In genomic region chr15:84929795-84930371, GRCh38 we compare ENCODE assay signal across 11 cellular contexts. TPM values are rescaled to one million over a fixed set of nuclear protein-coding genes. Genes with fewer than 3 reads are reported as not detected.
DNase-seq lines count a peak whose midpoint lies in the region; ATAC-seq, FAIRE-seq and TF ChIP-seq lines count a peak whose summit lies in the region.
"Had no signal": no experiment of that assay in that cellular context is flagged by ENCODE, and none has a peak within 500 bp of the region (broad histone marks: within the 10 kb centered on the region; RNA-seq: fewer than 3 reads in every experiment).

No MANE protein-coding gene starts in this region.

- POLR2A ChIA-PET in A549 (lab: Yijun Ruan, JAX) = interaction anchor here (1.0 kb wide), 1 partner anchor 50 kb away, joined by 3 read pairs; no protein-coding TSS in a partner anchor

- H3K4me1 ChIP-seq in A549 = peaks cover 46% of the 10 kb centered on the region
- peaks cover 3 to 15% of the 10 kb centered on the region in 2 donors for H3K4me1 ChIP-seq in ascending aorta

- H3K27ac ChIP-seq in A549 (peak overlapping the region; percentile 54 to 85), ascending aorta (no peak overlapping the region), coronary artery (no peak overlapping the region)
- H3K27ac ChIP-seq: esophagus muscularis mucosa had no signal

- peak; percentile 23 for FAIRE-seq in A549 (lab: Jason Lieb, UNC)

- TF ChIP-seq EP300 in A549 (IDR thresholded peaks at IDR 0.05) = no peak

- no peaks in the 10 kb centered on the region for H3K36me3 ChIP-seq in ascending aorta
- H3K36me3 ChIP-seq: esophagus muscularis mucosa had no signal

- peak; percentile 71 to 95 for DNase-seq in A549 (ENCODE audit: low read depth in 1 of 2, low spot score in 1 of 2)
- DNase-seq in HFFc6 = peak; percentile 77
- peak; percentile 16 for DNase-seq in activated naive CD8-positive, alpha-beta T cell treated with anti-CD3 and anti-CD28 coated beads for 36 hours
- peak; percentile 32 for DNase-seq in kidney glomerular epithelial cell (lab: John Stamatoyannopoulos, UW)
- DNase-seq in DMS79 (lab: John Stamatoyannopoulos, UW) = no peak
- DNase-seq in ascending aorta (ENCODE audit: low spot score in 2 of 2) = no peak
- DNase-seq in coronary artery (ENCODE audit: low spot score) = no peak
- DNase-seq: activated T-cell treated with anti-CD3 and anti-CD28 coated beads, Interleukin-2, amount 50 U/mL, for 4 hours; nucleus accumbens had no signal

- 50% methylated on average over 3 of the region's 3 CpGs for WGBS in A549 (ENCODE audit: missing lambda C conversion rate)

- TF ChIP-seq POLR2A in A549 (IDR thresholded peaks at IDR 0.05; ENCODE audit: low read length) = no peak

- H3K4me3 ChIP-seq in A549 = no peak overlapping the region
- no peak overlapping the region for H3K4me3 ChIP-seq in ascending aorta
- no peak overlapping the region for H3K4me3 ChIP-seq in coronary artery
- H3K4me3 ChIP-seq: esophagus muscularis mucosa had no signal

- peak overlapping the region; percentile 49 for H3K4me2 ChIP-seq in A549

- intact Hi-C loops in ascending aorta (cut with DNase I) = loop anchor here (2.0 to 5.0 kb wide), 3 partner anchors 88 to 341 kb away; partner anchors contain the start of gene SEC11A

- no peaks in the 10 kb centered on the region for H3K9me3 Mint-ChIP-seq in HFFc6
- H3K9me3 Mint-ChIP-seq in activated naive CD8-positive, alpha-beta T cell treated with anti-CD3 and anti-CD28 coated beads for 36 hours = no peaks in the 10 kb centered on the region
- H3K9me3 Mint-ChIP-seq: activated T-cell treated with anti-CD3 and anti-CD28 coated beads, Interleukin-2, amount 50 U/mL, for 4 hours had no signal

- ATAC-seq in A549 = peak; percentile 67 to 76
- ATAC-seq in GM19463 (IDR thresholded peaks at IDR 0.05; ENCODE audit: unreplicated experiment) = no peak

- no peaks in the 10 kb centered on the region for H3K9me3 ChIP-seq in A549
- no peaks in the 10 kb centered on the region for H3K9me3 ChIP-seq in ascending aorta
- H3K9me3 ChIP-seq: esophagus muscularis mucosa had no signal

- no peaks in the 10 kb centered on the region for H3K36me3 Mint-ChIP-seq in HFFc6 (ENCODE audit: low read depth)
- no peaks in the 10 kb centered on the region for H3K36me3 Mint-ChIP-seq in activated naive CD8-positive, alpha-beta T cell treated with anti-CD3 and anti-CD28 coated beads for 36 hours

- H3K27ac Mint-ChIP-seq in HFFc6 = peak overlapping the region; percentile 42; the same call in 1 of the 2 replicates
- H3K27ac Mint-ChIP-seq in activated naive CD8-positive, alpha-beta T cell treated with anti-CD3 and anti-CD28 coated beads for 36 hours = no peak overlapping the region

- peaks cover 25% of the 10 kb centered on the region for H3K4me1 Mint-ChIP-seq in HFFc6 (ENCODE audit: low read depth)
- H3K4me1 Mint-ChIP-seq in activated naive CD8-positive, alpha-beta T cell treated with anti-CD3 and anti-CD28 coated beads for 36 hours = peaks cover 4% of the 10 kb centered on the region

- peaks cover 2% of the 10 kb centered on the region; the same call in 1 of the 2 replicates for H3K27me3 Mint-ChIP-seq in HFFc6 (ENCODE audit: insufficient read depth)
- no peaks in the 10 kb centered on the region for H3K27me3 Mint-ChIP-seq in activated naive CD8-positive, alpha-beta T cell treated with anti-CD3 and anti-CD28 coated beads for 36 hours

- no peak overlapping the region for H3K4me3 Mint-ChIP-seq in HFFc6
- no peak overlapping the region for H3K4me3 Mint-ChIP-seq in activated naive CD8-positive, alpha-beta T cell treated with anti-CD3 and anti-CD28 coated beads for 36 hours
- H3K4me3 Mint-ChIP-seq: activated T-cell treated with anti-CD3 and anti-CD28 coated beads, Interleukin-2, amount 50 U/mL, for 4 hours had no signal

- CTCF ChIA-PET in A549 (lab: Yijun Ruan, JAX) = interaction anchor here (0.7 to 4.3 kb wide), 10 partner anchors 13 to 331 kb away, joined by 3 to 85 read pairs (median 12); partner anchors contain the start of genes NMB and WDR73

- TF ChIP-seq RAD21 in A549 (conservative IDR thresholded peaks at IDR 0.05 in 1 of 2, IDR thresholded peaks at IDR 0.05 in 1 of 2) = no peak

- TF ChIP-seq CTCF in A549 (IDR thresholded peaks at IDR 0.05) (no peak), HFFc6 (IDR thresholded peaks at IDR 0.05) (no peak), ascending aorta (IDR thresholded peaks at IDR 0.05) (no peak), coronary artery (IDR thresholded peaks at IDR 0.05) (no peak)

- H3K27me3 ChIP-seq in ascending aorta = no peaks in the 10 kb centered on the region
- H3K27me3 ChIP-seq: esophagus muscularis mucosa had no signal

TF ChIP-seq in A549, 52 proteins besides CTCF, POLR2A, EP300 and RAD21:
- peak; percentile 45; the same call in 1 of the 3 replicates for TF ChIP-seq BCL3 (IDR thresholded peaks at IDR 0.05)
- TF ChIP-seq JUN (IDR thresholded peaks at IDR 0.05) = 0 out of 5 replicates have a peak, but pooled peaks of 1 of the 2 experiments have one; percentile 31
- peak; percentile 21; the same call in 1 of the 2 replicates for TF ChIP-seq PBX3 (IDR thresholded peaks at IDR 0.05)
- peak; percentile 94 for TF ChIP-seq RARB (CRISPR knock-in tag; IDR thresholded peaks at IDR 0.05)
- TF ChIP-seq HDAC2 (IDR thresholded peaks at IDR 0.05) = no peak
- TF ChIP-seq ATOH8 (CRISPR knock-in tag; IDR thresholded peaks at IDR 0.05; ENCODE audit: low read depth) = peak; percentile 73; the same call in 1 of the 2 replicates
- TF ChIP-seq NR3C1 (IDR thresholded peaks at IDR 0.05) = no peak
- TF ChIP-seq GATA3 (IDR thresholded peaks at IDR 0.05; ENCODE audit: borderline replicate concordance) = peak; percentile 97
- TF ChIP-seq RNF2 (IDR thresholded peaks at IDR 0.05; ENCODE audit: borderline replicate concordance, low read depth) = no peak
- TF ChIP-seq MAX (IDR thresholded peaks at IDR 0.05) = peak; percentile 62
- TF ChIP-seq FOSB (CRISPR knock-in tag; IDR thresholded peaks at IDR 0.05) = no peak
- peak; percentile 91 for TF ChIP-seq MAFK (IDR thresholded peaks at IDR 0.05; ENCODE audit: partially characterized antibody)
- no peak for TF ChIP-seq ESRRA (IDR thresholded peaks at IDR 0.05; ENCODE audit: borderline replicate concordance, low read length)
- TF ChIP-seq FOSL2 (IDR thresholded peaks at IDR 0.05) = no peak
- peak; percentile 77 for TF ChIP-seq FOSL2 (CRISPR knock-in tag; IDR thresholded peaks at IDR 0.05)

RNA-seq across cellular contexts. Expression of gene SLC28A1, which starts 45.4 kb away (rescaled TPM):
- polyA plus RNA-seq in A549 (2011; rRNA removed) (0.13 TPM in 2 replicates), A549 (2017; fragmentation: RNase III; extraction: RNeasy Plus Mini Kit Qiagen cat#74134 plus additional on column Dnase treatment) (0.04 to 0.06 TPM in 2 of 3 replicates, not detected in the other)
- polyA plus RNA-seq in A549 (2012; cell fraction: cytosol; rRNA removed) = 0.03 and 0.05 TPM in 2 replicates
- 0.06 and 0.18 TPM in 2 replicates for polyA plus RNA-seq in A549 (2012; cell fraction: nucleus; rRNA removed)
- 0.49 and 0.62 TPM in 2 replicates for polyA minus RNA-seq in A549 (2011; rRNA and poly(A)+ RNA removed)
- not detected for total RNA-seq in HFFc6 (2021; fragmentation: NEBNext Ultra II Directional; extraction: Animal tissue kit (Norgen Biotek cat#: 25700))
- total RNA-seq in activated naive CD8-positive, alpha-beta T cell treated with anti-CD3 and anti-CD28 coated beads for 36 hours = not detected
- total RNA-seq in ascending aorta = not detected
- total RNA-seq: activated T-cell treated with anti-CD3 and anti-CD28 coated beads, Interleukin-2, amount 50 U/mL, for 4 hours had no signal

RNA-seq across cellular contexts. Expression of gene PDE8A, which starts 51.8 kb away (rescaled TPM):
- 171 and 204 TPM in 2 replicates for polyA plus RNA-seq in A549 (2011; rRNA removed)
- 43.7 and 46.8 TPM in 2 replicates for polyA plus RNA-seq in A549 (2012; cell fraction: cytosol; rRNA removed)
- 57.8 and 99.2 TPM in 2 replicates for polyA plus RNA-seq in A549 (2012; cell fraction: nucleus; rRNA removed)
- polyA plus RNA-seq in A549 (2017; fragmentation: RNase III; extraction: RNeasy Plus Mini Kit Qiagen cat#74134 plus additional on column Dnase treatment) = 44.4 to 45.3 TPM (median 45.0 TPM) in 3 replicates
- polyA minus RNA-seq in A549 (2011; rRNA and poly(A)+ RNA removed) = 104 and 125 TPM in 2 replicates
- 10 to 100 TPM; 14.3 to 18.6 (median 16.6) TPM for total RNA-seq in HFFc6 (2021; fragmentation: NEBNext Ultra II Directional; extraction: Animal tissue kit (Norgen Biotek cat#: 25700))
- total RNA-seq in activated naive CD8-positive, alpha-beta T cell treated with anti-CD3 and anti-CD28 coated beads for 36 hours = 10 to 100 TPM; 17.3 to 18.7 TPM
- 22.9 TPM for total RNA-seq in ascending aorta

Comparison
In these comparisons a context has a peak if more than half of its experiments do, and no peak if none do; other contexts are left out.
1. DNase-seq: peak in A549 (2 of 2), HFFc6 (single experiment), activated naive CD8-positive, alpha-beta T cell treated with anti-CD3 and anti-CD28 coated beads for 36 hours (single experiment) and kidney glomerular epithelial cell (single experiment); none in DMS79 (single experiment), ascending aorta (0 of 2) and coronary artery (single experiment).
2. H3K27ac ChIP-seq: peak in A549 (2 of 2); none in ascending aorta (0 of 2) and coronary artery (0 of 2).